In genomic region chr2:203534486-203535077, GRCh38 we compare ENCODE assay signal across 8 cellular contexts. TPM values are rescaled to one million over a fixed set of nuclear protein-coding genes. Genes with fewer than 3 reads are reported as not detected.
DNase-seq lines count a peak whose midpoint lies in the region; ATAC-seq, FAIRE-seq and TF ChIP-seq lines count a peak whose summit lies in the region.

No MANE protein-coding gene starts in this region.

- H3K27ac Mint-ChIP-seq in astrocyte (ENCODE audit: unreplicated experiment), result no peak overlapping the region

- POLR2A ChIA-PET in RWPE1 (lab: Yijun Ruan, JAX; ENCODE audit: low non-redundant PET), result interaction anchor here (0.6 kb wide), 1 partner anchor 27 kb away, joined by 3 read pairs; no protein-coding TSS in a partner anchor

- H3K4me1 Mint-ChIP-seq in astrocyte (ENCODE audit: low read depth, unreplicated experiment), result peaks cover 17% of the 10 kb centered on the region

- no peak for FAIRE-seq in astrocyte (lab: Jason Lieb, UNC)

- H3K27ac ChIP-seq in RWPE1 (peak overlapping the region; percentile 96), astrocyte (ENCODE audit: low read depth, low read length) (peak overlapping the region; percentile 90)

- peaks cover 54% of the 10 kb centered on the region for H3K79me2 ChIP-seq in astrocyte (ENCODE audit: insufficient read depth, low read length)

- H2AFZ ChIP-seq in astrocyte (ENCODE audit: low read depth, low read length), result peak overlapping the region; percentile 21

- TF ChIP-seq CTCF in RWPE1 (conservative IDR thresholded peaks at IDR 0.05; ENCODE audit: low read depth) (no peak), astrocyte (IDR thresholded peaks at IDR 0.05; ENCODE audit: insufficient read depth, low read depth, low read length) (no peak)

- H3K4me3 ChIP-seq in astrocyte (ENCODE audit: insufficient read depth, low read depth, low read length) (peak overlapping the region; percentile 87), iPS-18c (ENCODE audit: insufficient read depth, low read depth, low read length) (peak overlapping the region; percentile 84)

- peak; percentile 46 for ATAC-seq in GM18511 (IDR thresholded peaks at IDR 0.05; ENCODE audit: unreplicated experiment)
- ATAC-seq in HG02885 (IDR thresholded peaks at IDR 0.05; ENCODE audit: poor library complexity, unreplicated experiment), result peak; percentile 32
- no peak for ATAC-seq in HG02840 (IDR thresholded peaks at IDR 0.05; ENCODE audit: low FRiP score, unreplicated experiment)

- no peaks in the 10 kb centered on the region for H3K36me3 ChIP-seq in astrocyte (ENCODE audit: insufficient read depth, low read length)

- peak overlapping the region; percentile 91 for H3K9ac ChIP-seq in astrocyte (ENCODE audit: low read length)

- peaks cover 40% of the 10 kb centered on the region for H4K20me1 ChIP-seq in astrocyte (ENCODE audit: insufficient read depth, low read length)

- DNase-seq in RWPE1 (ENCODE audit: low spot score) (peak; percentile 69), astrocyte (ENCODE audit: low read depth) (no peak), NCI-H524 treated with DMSO at 0.1 percent for 48 hours (lab: John Stamatoyannopoulos, UW) (no peak)
- DNase-seq in stimulated activated CD4-positive, alpha-beta T cell treated with anti-CD3 and anti-CD28 coated beads, Interleukin-12 subunit alpha, Interleukin-12 subunit beta, amount 100 ng/mL, for 4 hours, result peak; percentile 19

- H3K9me3 Mint-ChIP-seq in astrocyte (ENCODE audit: unreplicated experiment), result peaks cover 11% of the 10 kb centered on the region

- H3K4me1 ChIP-seq in astrocyte (ENCODE audit: insufficient read depth, low read length), result peaks cover 7% of the 10 kb centered on the region

- no peaks in the 10 kb centered on the region for H3K9me3 ChIP-seq in astrocyte (ENCODE audit: insufficient read depth, low read depth, low read length)
- H3K9me3 ChIP-seq in iPS-18c (ENCODE audit: control insufficient read depth, insufficient read depth, low read length), result no peaks in the 10 kb centered on the region

- H3K27me3 Mint-ChIP-seq in astrocyte (ENCODE audit: low read depth, unreplicated experiment), result peaks cover 2% of the 10 kb centered on the region

- CTCF ChIA-PET in RWPE1 (lab: Yijun Ruan, JAX), result interaction anchor here (0.7 to 1.2 kb wide), 2 partner anchors 35 to 116 kb away, joined by 3 to 4 read pairs; no protein-coding TSS in a partner anchor

- no peaks in the 10 kb centered on the region for H3K27me3 ChIP-seq in astrocyte (ENCODE audit: insufficient read depth, low read length)

- H3K4me3 Mint-ChIP-seq in astrocyte (ENCODE audit: unreplicated experiment), result peak overlapping the region; percentile 89

- peak overlapping the region; percentile 91 for H3K4me2 ChIP-seq in astrocyte (ENCODE audit: low read length)

- no peaks in the 10 kb centered on the region for H3K36me3 Mint-ChIP-seq in astrocyte (ENCODE audit: low read depth, unreplicated experiment)

RNA-seq across cellular contexts. Expression of gene RAPH1, which starts 0.5 kb away (rescaled TPM):
- total RNA-seq in astrocyte, result 43.4 and 50.4 TPM in 2 replicates

Comparison
In these comparisons a context has a peak if more than half of its experiments do, and no peak if none do; other contexts are left out.
1. DNase-seq: peak in RWPE1 (single experiment) and stimulated activated CD4-positive, alpha-beta T cell treated with anti-CD3 and anti-CD28 coated beads, Interleukin-12 subunit alpha, Interleukin-12 subunit beta, amount 100 ng/mL, for 4 hours (single experiment); none in astrocyte (single experiment) and NCI-H524 treated with DMSO at 0.1 percent for 48 hours (single experiment).